In the genomic region with DNA sequence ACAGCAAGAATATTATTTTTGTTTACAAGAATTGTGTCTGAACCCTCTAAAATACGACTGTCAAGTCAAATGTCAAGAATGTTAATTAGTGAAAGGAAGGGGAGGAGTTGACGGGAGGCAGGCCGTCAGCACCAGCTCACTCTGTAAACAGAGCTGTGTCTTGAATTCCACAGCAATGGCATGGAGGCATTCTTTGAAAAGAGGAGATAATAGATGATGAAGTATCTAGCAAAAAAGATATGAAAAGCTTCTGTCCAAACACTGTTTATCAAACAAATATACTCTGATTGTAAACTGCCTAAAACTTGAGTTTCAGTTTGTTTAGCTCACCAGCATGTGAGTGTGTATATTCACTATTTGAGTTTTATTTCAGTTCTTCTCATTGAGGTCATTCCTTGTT, we compare ENCODE assay signal across 13 cellular contexts.
DNase-seq lines count a peak whose midpoint lies in the region; ATAC-seq, FAIRE-seq and TF ChIP-seq lines count a peak whose summit lies in the region.
"Had no signal": no experiment of that assay in that cellular context is flagged by ENCODE, and none has a peak within 500 bp of the region (broad histone marks: within the 10 kb centered on the region; RNA-seq: fewer than 3 reads in every experiment).

No MANE protein-coding gene starts in this region.

- no peak overlapping the region for H2AK5ac ChIP-seq in mesenchymal stem cell (ENCODE audit: low read length, severe bottlenecking)

- no peak for TF ChIP-seq POLR2A in K562 (conservative IDR thresholded peaks at IDR 0.05)

- peak overlapping the region; percentile 32 for H3K4me3 Mint-ChIP-seq in type B pancreatic cell
- H3K4me3 Mint-ChIP-seq: T-helper 17 cell had no signal

- H3K9ac ChIP-seq in HUES48 (ENCODE audit: low read depth, low read length) (no peak overlapping the region), K562 (ENCODE audit: insufficient read depth in 1 of 2, low read depth in 2 of 2, low read length in 2 of 2) (no peak overlapping the region), mesenchymal stem cell (ENCODE audit: low read length) (no peak overlapping the region)

- H2BK15ac ChIP-seq in mesenchymal stem cell (ENCODE audit: low read depth, poor library complexity, severe bottlenecking): no peak overlapping the region

- H4K20me1 ChIP-seq in K562 (replicated peaks; ENCODE audit: control insufficient read depth, insufficient read depth, low read length): no peaks in the 10 kb centered on the region

- H3K14ac ChIP-seq in mesenchymal stem cell (ENCODE audit: low read length in 2 of 2): no peak overlapping the region

- H3K4me1 Mint-ChIP-seq in type B pancreatic cell (ENCODE audit: unreplicated experiment): peaks cover 29% of the 10 kb centered on the region
- H3K4me1 Mint-ChIP-seq: T-helper 17 cell had no signal

- WGBS in K562 (ENCODE audit: insufficient coverage, low coverage, missing lambda C conversion rate): 8% methylated on average over 3 of the region's 3 CpGs
- 0% methylated on average over 3 of the region's 3 CpGs for WGBS in mesenchymal stem cell

- no peaks in the 10 kb centered on the region for H3K36me3 ChIP-seq in HUES48 (ENCODE audit: control insufficient read depth, insufficient read depth, low read length)
- no peaks in the 10 kb centered on the region for H3K36me3 ChIP-seq in K562 (ENCODE audit: control insufficient read depth, insufficient read depth, low read length)
- no peaks in the 10 kb centered on the region for H3K36me3 ChIP-seq in mesenchymal stem cell (ENCODE audit: control insufficient read depth in 1 of 2, insufficient read depth in 2 of 2, low read depth in 1 of 2, low read length in 2 of 2)

- H3K9me1 ChIP-seq in K562 (ENCODE audit: control insufficient read depth, insufficient read depth, low read length): no peaks in the 10 kb centered on the region

- H3K4me2 ChIP-seq in K562 (ENCODE audit: insufficient read depth, low read length): no peak overlapping the region
- H3K4me2 ChIP-seq in mesenchymal stem cell (ENCODE audit: low read length, poor library complexity, severe bottlenecking): no peak overlapping the region

- peak overlapping the region; percentile 39 for H3K27ac Mint-ChIP-seq in type B pancreatic cell
- H3K27ac Mint-ChIP-seq: T-helper 17 cell had no signal

- DNase-seq in K562 (ENCODE audit: extremely low read depth in 1 of 4, low spot score in 3 of 4) (no peak), mesenchymal stem cell (peak; percentile 64), type B pancreatic cell (ENCODE audit: extremely low spot score, unreplicated experiment) (no peak), NCI-H2107 (lab: John Stamatoyannopoulos, UW) (no peak), GM13977 (ENCODE audit: low spot score) (no peak), medulla oblongata (ENCODE audit: extremely low spot score) (no peak)
- DNase-seq: activated effector memory CD4-positive, alpha-beta T cell treated with anti-CD3 and anti-CD28 coated beads, Interleukin-2, amount 50 U/mL, for 16 hours; H7; NCI-H2081 treated with DMSO at 0.1 percent for 48 hours; T-helper 17 cell had no signal

- no peaks in the 10 kb centered on the region for H3K79me2 ChIP-seq in K562 (ENCODE audit: control insufficient read depth, insufficient read depth, low read length)

- no peak for TF ChIP-seq EP300 in K562 (IDR thresholded peaks at IDR 0.05; ENCODE audit: low read length)

- H3K9me3 ChIP-seq in HUES48 (ENCODE audit: control insufficient read depth, insufficient read depth, low read length) (no peaks in the 10 kb centered on the region), K562 (replicated peaks; ENCODE audit: control insufficient read depth, insufficient read depth, low read depth, low read length) (no peaks in the 10 kb centered on the region), mesenchymal stem cell (ENCODE audit: control insufficient read depth, low read length) (no peaks in the 10 kb centered on the region)

- H3K4me1 ChIP-seq in HUES48 (ENCODE audit: control insufficient read depth, insufficient read depth, low read length): peaks cover 3% of the 10 kb centered on the region; the same call in 1 of the 2 replicates
- H3K4me1 ChIP-seq in K562 (replicated peaks in 1 of 2; ENCODE audit: control insufficient read depth in 2 of 2, insufficient read depth in 2 of 2, low read length in 2 of 2): no peaks in the 10 kb centered on the region
- peaks cover 4% of the 10 kb centered on the region for H3K4me1 ChIP-seq in mesenchymal stem cell (ENCODE audit: control insufficient read depth, insufficient read depth, low read depth, low read length)

- POLR2A ChIA-PET in K562 (lab: Yijun Ruan, JAX): no interaction called here

- no peak overlapping the region for H2BK12ac ChIP-seq in mesenchymal stem cell (ENCODE audit: low read length in 2 of 2)

- no peaks in the 10 kb centered on the region for H3K27me3 ChIP-seq in HUES48 (ENCODE audit: control insufficient read depth, insufficient read depth, low read length)
- H3K27me3 ChIP-seq in K562 (ENCODE audit: control insufficient read depth in 2 of 2, insufficient read depth in 2 of 2, low read length in 2 of 2): no peaks in the 10 kb centered on the region
- no peaks in the 10 kb centered on the region for H3K27me3 ChIP-seq in mesenchymal stem cell (ENCODE audit: control insufficient read depth in 1 of 2, insufficient read depth in 1 of 2, low read length in 2 of 2)

- no peak overlapping the region for H3K18ac ChIP-seq in mesenchymal stem cell (ENCODE audit: low read depth in 1 of 2, low read length in 2 of 2)

- H3K27me3 Mint-ChIP-seq in type B pancreatic cell: no peaks in the 10 kb centered on the region
- H3K27me3 Mint-ChIP-seq: T-helper 17 cell had no signal

- H3K79me1 ChIP-seq in mesenchymal stem cell (replicated peaks; ENCODE audit: low read length, poor library complexity, severe bottlenecking): no peaks in the 10 kb centered on the region

- intact Hi-C loops in K562 (cut with micrococcal nuclease): no loop called here

- H3K36me3 Mint-ChIP-seq in type B pancreatic cell: peaks cover 4% of the 10 kb centered on the region

- CTCF ChIA-PET in K562 (lab: Yijun Ruan, JAX; ENCODE audit: low intra/inter-chr PET ratio): no interaction called here

- no TSS peak for BruUV-seq in K562 (replicated peaks; lab: Mats Ljungman, UMichigan)

- H2AFZ ChIP-seq in K562 (ENCODE audit: low read depth, low read length) (0 out of 2 replicates have a peak overlapping the region, but pooled peaks have one; percentile 32), mesenchymal stem cell (ENCODE audit: low read depth, low read length) (no peak overlapping the region)

- H3K23ac ChIP-seq in mesenchymal stem cell (ENCODE audit: low read length in 2 of 2): no peak overlapping the region

- H3K4me3 ChIP-seq in HUES48 (ENCODE audit: low read depth, low read length): no peak overlapping the region
- no peak overlapping the region for H3K4me3 ChIP-seq in K562
- H3K4me3 ChIP-seq in mesenchymal stem cell (ENCODE audit: insufficient read depth in 1 of 2, low read depth in 1 of 2, low read length in 2 of 2): no peak overlapping the region

- in situ Hi-C loops in K562 (cut with MboI): no loop called here
- in situ Hi-C loops in GM13977 (cut with MboI; ENCODE audit: low pct_unique_long_range_greater_than_20kb, low sequenced_read_pairs, unreplicated experiment): no loop called here

- no peak for TF ChIP-seq RAD21 in K562 (CRISPR knock-in tag; conservative IDR thresholded peaks at IDR 0.05 in 1 of 2, IDR thresholded peaks at IDR 0.05 in 1 of 2)

- ATAC-seq in K562 (no peak), GM18517 (IDR thresholded peaks at IDR 0.05; ENCODE audit: unreplicated experiment) (no peak)
- ATAC-seq: T-helper 17 cell had no signal

- no peak overlapping the region for H4K91ac ChIP-seq in mesenchymal stem cell (ENCODE audit: low read length)

- TF ChIP-seq CTCF in K562 (IDR thresholded peaks at IDR 0.05 in 2 of 3, conservative IDR thresholded peaks at IDR 0.05 in 1 of 3; ENCODE audit: insufficient read depth in 2 of 3, low read depth in 1 of 3, low read length in 3 of 3): no peak
- no peak for TF ChIP-seq CTCF in type B pancreatic cell (conservative IDR thresholded peaks at IDR 0.05)
- no peak for TF ChIP-seq CTCF in GM13977 (IDR thresholded peaks at IDR 0.05; ENCODE audit: extremely low read depth, insufficient read depth, missing control alignments)

- H3K27ac ChIP-seq in HUES48 (ENCODE audit: low read depth, low read length) (peak overlapping the region; percentile 57), K562 (ENCODE audit: extremely low read depth, low read depth, low read length) (no peak overlapping the region), mesenchymal stem cell (ENCODE audit: low read length, poor library complexity, severe bottlenecking) (no peak overlapping the region)

- H3K4ac ChIP-seq in mesenchymal stem cell (ENCODE audit: low read depth in 1 of 2, low read length in 2 of 2): no peak overlapping the region

- FAIRE-seq in K562 (lab: Jason Lieb, UNC): peak; percentile 15
- FAIRE-seq: GM12891 had no signal

- H2BK120ac ChIP-seq in mesenchymal stem cell (ENCODE audit: low read depth, low read length): no peak overlapping the region

- H3K9me3 Mint-ChIP-seq in type B pancreatic cell: peaks cover 12% of the 10 kb centered on the region

- no peak overlapping the region for H2BK5ac ChIP-seq in mesenchymal stem cell (ENCODE audit: low read depth, low read length, poor library complexity, severe bottlenecking)

- no peak overlapping the region for H4K8ac ChIP-seq in mesenchymal stem cell (ENCODE audit: low read length)

TF ChIP-seq in K562, 482 proteins besides CTCF, POLR2A, EP300 and RAD21:
- TF ChIP-seq, protein P1, sequence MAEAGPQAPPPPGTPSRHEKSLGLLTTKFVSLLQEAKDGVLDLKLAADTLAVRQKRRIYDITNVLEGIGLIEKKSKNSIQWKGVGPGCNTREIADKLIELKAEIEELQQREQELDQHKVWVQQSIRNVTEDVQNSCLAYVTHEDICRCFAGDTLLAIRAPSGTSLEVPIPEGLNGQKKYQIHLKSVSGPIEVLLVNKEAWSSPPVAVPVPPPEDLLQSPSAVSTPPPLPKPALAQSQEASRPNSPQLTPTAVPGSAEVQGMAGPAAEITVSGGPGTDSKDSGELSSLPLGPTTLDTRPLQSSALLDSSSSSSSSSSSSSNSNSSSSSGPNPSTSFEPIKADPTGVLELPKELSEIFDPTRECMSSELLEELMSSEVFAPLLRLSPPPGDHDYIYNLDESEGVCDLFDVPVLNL (CRISPR knock-in tag; IDR thresholded peaks at IDR 0.05; ENCODE audit: low read depth): no peak
- TF ChIP-seq SRSF3 (IDR thresholded peaks at IDR 0.05; ENCODE audit: insufficient read depth, low read length) (no peak), ZNF699 (CRISPR knock-in tag; IDR thresholded peaks at IDR 0.05; ENCODE audit: insufficient replicate concordance) (no peak), ZNF431 (CRISPR knock-in tag; IDR thresholded peaks at IDR 0.05) (no peak), HMGN3 (IDR thresholded peaks at IDR 0.05; ENCODE audit: borderline replicate concordance, extremely low read depth, insufficient read length, low read depth, low read length) (no peak), NR2C1 (IDR thresholded peaks at IDR 0.05) (no peak), NR2C1 (tag; IDR thresholded peaks at IDR 0.05) (no peak)
